Comparison of ENCODE assay signal across 22 cellular contexts in the genomic region with DNA sequence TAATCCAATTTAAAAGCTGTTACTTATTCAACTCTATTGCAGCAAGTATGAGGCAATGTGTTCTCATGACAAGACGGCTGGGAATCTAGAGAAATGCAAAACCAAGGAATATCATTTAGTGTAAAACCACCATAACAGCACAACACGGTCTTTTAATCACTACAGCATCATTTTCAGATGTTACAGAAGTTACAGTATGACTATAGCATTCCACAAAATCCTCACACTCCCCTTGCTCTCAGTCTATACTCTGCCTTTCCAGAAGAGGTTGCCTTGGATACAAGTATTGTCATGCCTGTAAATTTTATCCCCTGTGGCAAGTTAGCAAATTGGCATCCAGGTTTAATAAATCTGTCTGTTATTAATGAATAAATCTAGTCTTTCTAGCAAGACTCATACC. TPM values are rescaled to one million over a fixed set of nuclear protein-coding genes. Genes with fewer than 3 reads are reported as not detected.
"Had no signal": no experiment of that assay in that cellular context is flagged by ENCODE, and none has a peak within 500 bp of the region (broad histone marks: within the 10 kb centered on the region; RNA-seq: fewer than 3 reads in every experiment).

No MANE protein-coding gene starts in this region.

- DNase-seq: activated CD4-positive, alpha-beta memory T cell treated with anti-CD3 and anti-CD28 coated beads for 36 hours; activated CD4-positive, alpha-beta T cell treated with anti-CD3 and anti-CD28 coated beads for 1 hour; activated CD8-positive, alpha-beta memory T cell treated with anti-CD3 and anti-CD28 coated beads, Interleukin-2, amount 10 ng/mL, durations not matched to agents 7 days and 5 days; activated naive CD4-positive, alpha-beta T cell treated with anti-CD3 and anti-CD28 coated beads for 36 hours; activated T-cell treated with anti-CD3 and anti-CD28 coated beads, Interleukin-2, amount 50 U/mL, for 1 hour; central memory CD4-positive, alpha-beta T cell; effector CD4-positive, alpha-beta T cell; esophagus squamous epithelium; mammary epithelial cell; naive thymus-derived CD4-positive, alpha-beta T cell; ovary; sigmoid colon had no signal

- H3K9me3 Mint-ChIP-seq: activated CD4-positive, alpha-beta memory T cell treated with anti-CD3 and anti-CD28 coated beads for 36 hours; activated naive CD4-positive, alpha-beta T cell treated with anti-CD3 and anti-CD28 coated beads for 36 hours; activated T-helper 2 cell treated with anti-CD3 and anti-CD28 coated beads, Interferon-gamma antibody, Interleukin-2, Interleukin-4, amounts not matched to agents 10 μg/mL and 5 μg/mL and 100 μg/mL, durations not matched to agents 14 hours and 24 hours and 36 hours had no signal

- H3K4me3 ChIP-seq: coronary artery, esophagus squamous epithelium, gastroesophageal sphincter, hepatocyte, ovary, sigmoid colon had no signal

- H3K27ac Mint-ChIP-seq: activated CD4-positive, alpha-beta memory T cell treated with anti-CD3 and anti-CD28 coated beads for 36 hours; activated CD8-positive, alpha-beta memory T cell treated with anti-CD3 and anti-CD28 coated beads, Interleukin-2, amount 10 ng/mL, durations not matched to agents 7 days and 5 days; activated naive CD4-positive, alpha-beta T cell treated with anti-CD3 and anti-CD28 coated beads for 36 hours; activated T-helper 2 cell treated with anti-CD3 and anti-CD28 coated beads, Interferon-gamma antibody, Interleukin-2, Interleukin-4, amounts not matched to agents 10 μg/mL and 5 μg/mL and 100 μg/mL, durations not matched to agents 14 hours and 24 hours and 36 hours; naive thymus-derived CD4-positive, alpha-beta T cell; stimulated activated memory B cell treated with anti-CD40 and anti-IgM and Interleukin-4, amounts not matched to agents 10 μg/mL and 1 μg/mL and 100 μg/mL, for 72 hours had no signal

- H3K36me3 Mint-ChIP-seq: activated CD4-positive, alpha-beta memory T cell treated with anti-CD3 and anti-CD28 coated beads for 36 hours; activated CD8-positive, alpha-beta memory T cell treated with anti-CD3 and anti-CD28 coated beads, Interleukin-2, amount 10 ng/mL, durations not matched to agents 7 days and 5 days; naive thymus-derived CD4-positive, alpha-beta T cell; stimulated activated memory B cell treated with anti-CD40 and anti-IgM and Interleukin-4, amounts not matched to agents 10 μg/mL and 1 μg/mL and 100 μg/mL, for 72 hours had no signal

- ATAC-seq: activated CD8-positive, alpha-beta memory T cell treated with anti-CD3 and anti-CD28 coated beads, Interleukin-2, amount 10 ng/mL, durations not matched to agents 7 days and 5 days; gastroesophageal sphincter; left lobe of liver; naive thymus-derived CD4-positive, alpha-beta T cell; stimulated activated memory B cell treated with anti-CD40 and anti-IgM and Interleukin-4, amounts not matched to agents 10 μg/mL and 1 μg/mL and 100 μg/mL, for 72 hours had no signal

RNA-seq across cellular contexts. Expression of a gene that starts 28.6 kb away (rescaled TPM):
- total RNA-seq: activated CD4-positive, alpha-beta memory T cell treated with anti-CD3 and anti-CD28 coated beads for 36 hours; activated CD8-positive, alpha-beta memory T cell treated with anti-CD3 and anti-CD28 coated beads, Interleukin-2, amount 10 ng/mL, durations not matched to agents 7 days and 5 days; activated naive CD4-positive, alpha-beta T cell treated with anti-CD3 and anti-CD28 coated beads for 36 hours; activated T-helper 2 cell treated with anti-CD3 and anti-CD28 coated beads, Interferon-gamma antibody, Interleukin-2, Interleukin-4, amounts not matched to agents 10 μg/mL and 5 μg/mL and 100 μg/mL, durations not matched to agents 14 hours and 24 hours and 36 hours; endothelial cell of umbilical vein; esophagus squamous epithelium; gastroesophageal sphincter; left lobe of liver; mammary epithelial cell; mononuclear cell; naive thymus-derived CD4-positive, alpha-beta T cell; ovary; sigmoid colon; T-helper 1 cell treated with Interleukin-12 subunit alpha and Interleukin-12 subunit beta and Interleukin-4 antibody, amounts not matched to agents 30 ng/mL and 1 ng/mL, for 36 hours; urinary bladder had no signal
